Comparison of ENCODE assay signal across 18 cellular contexts in the genomic region with DNA sequence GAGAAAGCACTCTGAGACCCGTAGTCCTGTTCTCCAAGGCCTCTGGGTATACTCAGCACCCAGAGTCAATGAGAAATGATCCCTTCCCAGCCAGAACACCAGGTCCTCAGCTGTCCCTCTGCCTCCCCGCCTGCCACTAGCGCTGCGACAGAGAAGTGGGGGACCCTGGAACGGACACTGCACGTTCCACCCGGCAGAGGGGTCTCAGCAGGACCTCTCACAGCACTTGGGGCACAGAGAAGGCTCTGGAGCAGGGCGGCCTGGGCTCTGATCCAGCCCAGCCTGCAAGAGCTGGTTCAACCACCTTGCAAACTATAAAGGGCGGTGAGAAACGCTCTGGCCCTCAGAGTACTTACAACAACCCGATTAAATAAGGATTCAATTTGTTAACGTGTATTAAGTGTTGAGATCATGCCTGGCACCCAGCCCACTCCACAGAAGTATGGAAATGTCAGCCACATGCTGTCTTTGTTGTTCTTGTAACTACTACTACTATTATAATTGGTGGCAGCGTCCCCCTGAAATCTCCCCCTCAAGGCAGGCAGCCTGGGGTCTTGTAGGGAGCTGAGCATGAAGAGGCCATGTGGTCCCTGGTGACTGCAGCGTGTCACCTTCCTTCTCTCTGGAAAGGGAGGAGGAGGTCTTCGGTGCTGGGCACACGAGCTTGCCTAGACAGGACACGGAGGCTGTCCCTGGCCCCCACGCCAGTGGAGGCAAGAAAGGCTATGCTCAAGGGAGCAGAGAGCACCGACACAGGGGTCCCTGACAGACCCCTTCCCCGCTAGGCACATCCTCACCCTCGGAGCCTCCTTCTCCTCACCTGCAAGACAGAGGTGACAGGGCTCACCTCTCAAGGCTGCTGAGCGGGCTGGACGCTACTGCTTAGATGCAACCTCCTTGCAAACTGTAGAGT. TPM values are rescaled to one million over a fixed set of nuclear protein-coding genes. Genes with fewer than 3 reads are reported as not detected.
DNase-seq lines count a peak whose midpoint lies in the region; TF ChIP-seq lines count a peak whose summit lies in the region.
"Had no signal": no experiment of that assay in that cellular context is flagged by ENCODE, and none has a peak within 500 bp of the region (broad histone marks: within the 10 kb centered on the region; RNA-seq: fewer than 3 reads in every experiment).

No MANE protein-coding gene starts in this region.

- H3K27me3 Mint-ChIP-seq in Calu3 (ENCODE audit: unreplicated experiment) = no peaks in the 10 kb centered on the region

- H3K27ac Mint-ChIP-seq in Calu3 (ENCODE audit: unreplicated experiment) = no peak overlapping the region
- H3K27ac Mint-ChIP-seq: activated T-helper 2 cell treated with anti-CD3 and anti-CD28 coated beads, Interferon-gamma antibody, Interleukin-2, Interleukin-4, amounts not matched to agents 10 μg/mL and 5 μg/mL and 100 μg/mL, durations not matched to agents 14 hours and 24 hours and 36 hours; T-helper 1 cell treated with Interleukin-12 subunit alpha and Interleukin-12 subunit beta and Interleukin-4 antibody, amounts not matched to agents 30 μg/mL and 1 μg/mL, for 36 hours had no signal

- H3K27me3 ChIP-seq in adipocyte (replicated peaks; ENCODE audit: control insufficient read depth, insufficient read depth, low read length) (no peaks in the 10 kb centered on the region), osteoblast (ENCODE audit: insufficient read depth, low read length) (no peaks in the 10 kb centered on the region)
- H3K27me3 ChIP-seq: colonic mucosa, left lung had no signal

- TF ChIP-seq CTCF in osteoblast (IDR thresholded peaks at IDR 0.05; ENCODE audit: extremely low read depth, low read depth, low read length) (no peak), Calu3 (IDR thresholded peaks at IDR 0.05; ENCODE audit: unreplicated experiment) (no peak)

- peaks cover 52% of the 10 kb centered on the region for H3K4me1 ChIP-seq in adipocyte (ENCODE audit: control insufficient read depth, insufficient read depth, low read length)
- H3K4me1 ChIP-seq in osteoblast (ENCODE audit: insufficient read depth, low read length) = peaks cover 22% of the 10 kb centered on the region

- H3K27ac ChIP-seq in osteoblast (ENCODE audit: low read depth, low read length) = no peak overlapping the region
- H3K27ac ChIP-seq: colonic mucosa had no signal

- H4K20me1 ChIP-seq in osteoblast (ENCODE audit: insufficient read depth, low read length) = peaks cover 11% of the 10 kb centered on the region

- peak overlapping the region; percentile 83 for H3K4me3 ChIP-seq in adipocyte (ENCODE audit: low read length)
- no peak overlapping the region for H3K4me3 ChIP-seq in osteoblast (ENCODE audit: insufficient read depth, low read length)
- H3K4me3 ChIP-seq: colonic mucosa had no signal

- H3K79me2 ChIP-seq in osteoblast (ENCODE audit: insufficient read depth, low read length) = peaks cover 24% of the 10 kb centered on the region

- peak overlapping the region; percentile 88 for H3K9ac ChIP-seq in adipocyte (ENCODE audit: low read length)

- DNase-seq in EL = peak; percentile 21
- DNase-seq in adipocyte (ENCODE audit: low read depth) = peak; percentile 44
- DNase-seq in fibroblast of gingiva (ENCODE audit: low read depth) = peak; percentile 58
- peak; percentile 70 for DNase-seq in osteoblast (ENCODE audit: insufficient read length, low spot score, missing footprints)
- DNase-seq in SW480 (ENCODE audit: low spot score) = no peak
- no peak for DNase-seq in KG1 (lab: John Stamatoyannopoulos, UW)
- no peak for DNase-seq in T-helper 1 cell
- DNase-seq in Calu3 = no peak
- DNase-seq: activated CD4-positive, CD25-positive, alpha-beta regulatory T cell; BE2C; GOT3; naive B cell; NCI-H2081 had no signal

- H3K4me2 ChIP-seq in osteoblast (ENCODE audit: insufficient read depth, low read length) = peak overlapping the region; percentile 95

- no peak overlapping the region for H2AFZ ChIP-seq in osteoblast (ENCODE audit: low read length)

- CTCF ChIA-PET in Calu3 (lab: Charles Lee) = interaction anchor here (1.3 kb wide), 1 partner anchor 88 kb away, joined by 12 read pairs; the partner anchor contains the start of gene SLC38A8

- H3K36me3 Mint-ChIP-seq in Calu3 (ENCODE audit: insufficient read depth, unreplicated experiment) = peaks cover 52% of the 10 kb centered on the region
- H3K36me3 Mint-ChIP-seq: naive B cell had no signal

- intact Hi-C loops in Calu3 (cut with micrococcal nuclease; ENCODE audit: unreplicated experiment) = loop anchor here (1.0 to 10.0 kb wide), 4 partner anchors 93 to 219 kb away; no protein-coding TSS in a partner anchor

- peaks cover 9% of the 10 kb centered on the region for H3K4me1 Mint-ChIP-seq in Calu3 (ENCODE audit: low read depth, unreplicated experiment)

- no TSS peak for BruUV-seq in Calu3 (replicated peaks; lab: Mats Ljungman, UMichigan)

- no peaks in the 10 kb centered on the region for H3K9me3 ChIP-seq in adipocyte (ENCODE audit: control insufficient read depth, low read length)
- H3K9me3 ChIP-seq in osteoblast (ENCODE audit: low read depth, low read length) = no peaks in the 10 kb centered on the region
- H3K9me3 ChIP-seq: BE2C, colonic mucosa, left lung had no signal

- H3K36me3 ChIP-seq in adipocyte (ENCODE audit: control insufficient read depth, insufficient read depth, low read length, severe bottlenecking) (peaks cover 25% of the 10 kb centered on the region), osteoblast (ENCODE audit: insufficient read depth, low read length) (peaks cover 25% of the 10 kb centered on the region)
- H3K36me3 ChIP-seq: BE2C, colonic mucosa had no signal

- H3K4me3 Mint-ChIP-seq in Calu3 (ENCODE audit: low read depth, unreplicated experiment) = no peak overlapping the region
- H3K4me3 Mint-ChIP-seq: T-helper 1 cell treated with Interleukin-12 subunit alpha and Interleukin-12 subunit beta and Interleukin-4 antibody, amounts not matched to agents 30 μg/mL and 1 μg/mL, for 36 hours had no signal

- no peaks in the 10 kb centered on the region for H3K9me3 Mint-ChIP-seq in Calu3 (ENCODE audit: low read depth, unreplicated experiment)
- H3K9me3 Mint-ChIP-seq: naive B cell; T-helper 1 cell treated with Interleukin-12 subunit alpha and Interleukin-12 subunit beta and Interleukin-4 antibody, amounts not matched to agents 30 μg/mL and 1 μg/mL, for 36 hours had no signal

RNA-seq across cellular contexts. Expression of gene OSGIN1, which starts 2.4 kb away (rescaled TPM):
- total RNA-seq in osteoblast (3.6 and 5.0 TPM in 2 replicates), Calu3 (2022) (13.9 and 15.6 TPM in 2 replicates)

RNA-seq across cellular contexts. Expression of gene NECAB2, which starts 12.6 kb away (rescaled TPM):
- total RNA-seq in osteoblast = 0.29 and 0.72 TPM in 2 replicates
- 0.28 and 1.2 TPM in 2 replicates for total RNA-seq in Calu3 (2022)
- total RNA-seq: activated T-helper 2 cell treated with anti-CD3 and anti-CD28 coated beads, Interferon-gamma antibody, Interleukin-2, Interleukin-4, amounts not matched to agents 10 μg/mL and 5 μg/mL and 100 μg/mL, durations not matched to agents 14 hours and 24 hours and 36 hours; RPMI7951 had no signal

RNA-seq across cellular contexts. Expression of gene MLYCD, which starts 56.6 kb away (rescaled TPM):
- 5.1 and 5.6 TPM in 2 replicates for total RNA-seq in osteoblast
- 10.3 and 11.0 TPM in 2 replicates for total RNA-seq in Calu3 (2022)

Comparison
In these comparisons a context has a peak if more than half of its experiments do, and no peak if none do; other contexts are left out.
1. DNase-seq: peak in EL (single experiment), adipocyte (single experiment), fibroblast of gingiva (single experiment) and osteoblast (single experiment); none in SW480 (single experiment), KG1 (single experiment), T-helper 1 cell (0 of 5) and Calu3 (single experiment).